ENCODE assay signal across 11 cellular contexts in genomic region chr6:140857734-140858380, GRCh38.
DNase-seq lines count a peak whose midpoint lies in the region; FAIRE-seq and TF ChIP-seq lines count a peak whose summit lies in the region.
"Had no signal": no experiment of that assay in that cellular context is flagged by ENCODE, and none has a peak within 500 bp of the region (broad histone marks: within the 10 kb centered on the region; RNA-seq: fewer than 3 reads in every experiment).

No MANE protein-coding gene starts in this region.

- no peak for FAIRE-seq in urothelium cell line (lab: Jason Lieb, UNC)

- H3K36me3 ChIP-seq in kidney epithelial cell (ENCODE audit: control insufficient read depth, insufficient read depth, low read length) = no peaks in the 10 kb centered on the region

- DNase-seq in NOMO-1 treated with DMSO at 0.1 percent for 48 hours (lab: John Stamatoyannopoulos, UW; ENCODE audit: unreplicated experiment) = peak; percentile 43
- DNase-seq in NOMO-1 treated with dmso at 0.1 percent for 144 hours (lab: John Stamatoyannopoulos, UW; ENCODE audit: unreplicated experiment) = no peak
- DNase-seq in astrocyte of the hippocampus (ENCODE audit: low read depth, low spot score) = peak; percentile 72
- peak; percentile 67 for DNase-seq in kidney epithelial cell (ENCODE audit: low read depth)
- DNase-seq in urothelium cell line (ENCODE audit: low spot score) = peak; percentile 40
- DNase-seq in NCI-H1092 treated with DMSO at 0.1 percent for 48 hours (lab: John Stamatoyannopoulos, UW) = no peak
- DNase-seq in NCI-H128 (lab: John Stamatoyannopoulos, UW; ENCODE audit: unreplicated experiment) = no peak
- DNase-seq in NCI-H2081 treated with DMSO at 0.1 percent for 48 hours (lab: John Stamatoyannopoulos, UW) = no peak
- DNase-seq: activated B cell treated with CpG ODN at 0.5 μM for 24 hours; CD4-positive, CD25-positive, alpha-beta regulatory T cell; mesendoderm had no signal

- no peak for TF ChIP-seq CTCF in kidney epithelial cell (IDR thresholded peaks at IDR 0.05; ENCODE audit: insufficient read depth, low read length, poor library complexity, severe bottlenecking)

- H3K4me3 ChIP-seq in kidney epithelial cell (ENCODE audit: low read depth, low read length) = no peak overlapping the region

- no peaks in the 10 kb centered on the region for H3K27me3 ChIP-seq in kidney epithelial cell (ENCODE audit: control insufficient read depth, insufficient read depth, low read length)

Comparison
In these comparisons a context has a peak if more than half of its experiments do, and no peak if none do; other contexts are left out.
1. DNase-seq: peak in NOMO-1 treated with DMSO at 0.1 percent for 48 hours (single experiment), astrocyte of the hippocampus (single experiment), kidney epithelial cell (single experiment) and urothelium cell line (single experiment); none in NOMO-1 treated with dmso at 0.1 percent for 144 hours (single experiment), NCI-H1092 treated with DMSO at 0.1 percent for 48 hours (single experiment), NCI-H128 (single experiment) and NCI-H2081 treated with DMSO at 0.1 percent for 48 hours (single experiment).